ENCODE assay signal across 21 cellular contexts in the genomic region with DNA sequence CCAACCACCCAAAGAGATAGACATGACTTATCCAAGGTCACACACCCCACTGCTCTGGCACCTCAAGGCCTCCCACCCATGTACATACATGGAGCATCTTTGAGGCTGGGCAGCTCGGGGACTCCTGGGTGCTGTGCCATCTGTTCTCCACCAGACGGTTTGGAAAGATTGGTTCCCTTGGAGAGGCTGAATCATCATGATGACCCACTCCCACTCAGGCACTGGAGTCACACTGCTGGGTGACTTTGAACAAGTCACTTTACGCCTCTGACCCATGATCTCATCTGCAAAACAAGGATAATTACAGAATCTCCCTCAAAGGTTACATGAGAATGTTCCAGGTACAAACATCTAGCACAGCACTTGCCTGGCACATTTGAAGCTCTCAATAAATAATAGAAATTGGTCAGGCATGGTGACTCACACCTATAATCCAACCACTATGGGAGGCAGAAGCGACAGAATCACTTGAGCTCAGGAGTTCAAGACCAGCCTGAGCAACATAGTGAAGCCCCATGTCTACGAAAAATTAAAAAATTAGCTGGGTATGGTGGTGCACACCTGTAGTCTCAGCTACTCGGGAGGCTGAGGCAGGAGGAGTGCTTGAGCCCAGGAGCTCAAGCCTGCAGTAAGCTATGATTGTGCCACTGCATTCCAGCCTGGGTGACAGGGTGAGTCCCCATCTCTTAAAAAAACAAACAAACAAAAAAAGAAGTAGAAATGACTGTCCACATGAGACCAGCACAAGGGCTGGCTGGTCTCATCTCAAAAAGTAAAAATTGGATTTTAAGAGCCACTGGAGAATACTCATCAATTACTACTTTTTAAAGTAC.
"Had no signal": no experiment of that assay in that cellular context is flagged by ENCODE, and none has a peak within 500 bp of the region (broad histone marks: within the 10 kb centered on the region; RNA-seq: fewer than 3 reads in every experiment).

No MANE protein-coding gene starts in this region.

- H3K4me1 Mint-ChIP-seq: central memory CD8-positive, alpha-beta T cell; naive thymus-derived CD4-positive, alpha-beta T cell; stimulated activated effector memory CD8-positive, alpha-beta T cell treated with anti-CD3 and anti-CD28 coated beads, Interleukin-12 subunit alpha, Interleukin-12 subunit beta, amount 100 ng/mL, for 72 hours had no signal

- H3K9me3 Mint-ChIP-seq: activated CD8-positive, alpha-beta T cell treated with anti-CD3 and anti-CD28 coated beads for 36 hours; activated naive CD4-positive, alpha-beta T cell treated with anti-CD3 and anti-CD28 coated beads for 36 hours; central memory CD8-positive, alpha-beta T cell; stimulated activated effector memory CD8-positive, alpha-beta T cell treated with anti-CD3 and anti-CD28 coated beads, Interleukin-12 subunit alpha, Interleukin-12 subunit beta, amount 100 ng/mL, for 72 hours had no signal

- H3K36me3 Mint-ChIP-seq: naive thymus-derived CD4-positive, alpha-beta T cell; stimulated activated effector memory CD8-positive, alpha-beta T cell treated with anti-CD3 and anti-CD28 coated beads, Interleukin-12 subunit alpha, Interleukin-12 subunit beta, amount 100 ng/mL, for 72 hours had no signal

- H3K4me3 Mint-ChIP-seq: activated B cell treated with CpG ODN at 0.5 μM for 24 hours; activated CD8-positive, alpha-beta T cell treated with anti-CD3 and anti-CD28 coated beads for 36 hours; activated naive CD4-positive, alpha-beta T cell treated with anti-CD3 and anti-CD28 coated beads for 36 hours; central memory CD8-positive, alpha-beta T cell; naive thymus-derived CD4-positive, alpha-beta T cell had no signal

- H3K9me3 ChIP-seq: gastrocnemius medialis, ovary, stomach, vagina had no signal

- DNase-seq: activated B cell treated with CpG ODN at 0.5 μM for 24 hours; activated CD4-positive, alpha-beta T cell treated with anti-CD3 and anti-CD28 coated beads for 4 hours; activated CD8-positive, alpha-beta T cell treated with anti-CD3 and anti-CD28 coated beads for 36 hours; activated naive CD4-positive, alpha-beta T cell treated with anti-CD3 and anti-CD28 coated beads for 36 hours; activated T-cell treated with anti-CD3 and anti-CD28 coated beads, Interleukin-2, amount 50 U/mL, for 1 hour; aorta; brain microvascular endothelial cell; cortex of kidney; erythroblast; gastrocnemius medialis; heart right ventricle; mesendoderm; naive thymus-derived CD4-positive, alpha-beta T cell; ovary; stimulated activated CD4-positive, alpha-beta T cell treated with anti-CD3 and anti-CD28 coated beads, Interleukin-4, amount 100 ng/mL, for 24 hours; stomach; trophoblast cell had no signal

- H3K27me3 ChIP-seq: ovary, vagina had no signal

- H3K27ac Mint-ChIP-seq: activated B cell treated with CpG ODN at 0.5 μM for 24 hours; activated CD8-positive, alpha-beta T cell treated with anti-CD3 and anti-CD28 coated beads for 36 hours; activated naive CD4-positive, alpha-beta T cell treated with anti-CD3 and anti-CD28 coated beads for 36 hours; naive thymus-derived CD4-positive, alpha-beta T cell; stimulated activated effector memory CD8-positive, alpha-beta T cell treated with anti-CD3 and anti-CD28 coated beads, Interleukin-12 subunit alpha, Interleukin-12 subunit beta, amount 100 ng/mL, for 72 hours had no signal

- H3K4me1 ChIP-seq: gastrocnemius medialis, vagina had no signal

- H3K27ac ChIP-seq: brain microvascular endothelial cell, gastrocnemius medialis, heart right ventricle, ovary, stomach, vagina had no signal

- H3K4me3 ChIP-seq: ovary, smooth muscle cell, vagina had no signal

- H3K4me2 ChIP-seq: smooth muscle cell had no signal

- H3K36me3 ChIP-seq: brain microvascular endothelial cell, gastrocnemius medialis, heart right ventricle, ovary, stomach, vagina had no signal
